23 cellular contexts compared by ENCODE assay signal in the genomic region with DNA sequence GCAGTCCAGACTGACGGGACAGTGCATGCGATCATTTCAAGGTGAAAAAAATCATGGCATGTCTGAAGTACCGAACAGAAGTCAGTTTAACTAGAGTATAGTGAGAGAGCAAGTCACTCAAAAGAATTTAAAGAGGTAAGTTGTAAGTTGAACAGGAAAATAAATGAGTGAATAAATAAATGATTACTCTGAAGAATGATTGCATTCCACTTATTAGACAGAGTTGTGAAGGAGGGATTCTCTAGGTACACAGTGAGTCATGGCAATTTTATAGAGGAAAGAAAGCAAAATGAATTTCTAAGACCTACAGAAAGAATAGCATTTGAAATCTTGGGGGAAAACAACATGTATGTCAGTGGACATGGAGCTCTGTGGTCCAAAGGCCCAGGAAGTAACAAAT.
"Had no signal": no experiment of that assay in that cellular context is flagged by ENCODE, and none has a peak within 500 bp of the region (broad histone marks: within the 10 kb centered on the region; RNA-seq: fewer than 3 reads in every experiment).

No MANE protein-coding gene starts in this region.

- H3K27me3 ChIP-seq: colonic mucosa, esophagus squamous epithelium, gastrocnemius medialis, heart right ventricle, left lung had no signal

- ATAC-seq: effector memory CD8-positive, alpha-beta T cell; esophagus mucosa; gastrocnemius medialis; heart right ventricle; left cardiac atrium; left lung; left ventricle myocardium superior; lower lobe of right lung; mucosa of descending colon had no signal

- H3K4me3 ChIP-seq: colonic mucosa, esophagus squamous epithelium, gastrocnemius medialis, heart right ventricle, left lung, lower lobe of right lung, mucosa of descending colon had no signal

- H3K9me3 ChIP-seq: colonic mucosa, esophagus squamous epithelium, gastrocnemius medialis, left lung, lower lobe of right lung, mucosa of descending colon had no signal

- H3K27ac ChIP-seq: colonic mucosa, epithelial cell of prostate, esophagus squamous epithelium, gastrocnemius medialis, heart right ventricle, left lung, lower lobe of right lung had no signal

- H3K4me1 ChIP-seq: colonic mucosa, gastrocnemius medialis, heart right ventricle, left lung, lower lobe of right lung had no signal

- DNase-seq: colonic mucosa; cortex of kidney; effector CD8-positive, alpha-beta T cell; effector memory CD8-positive, alpha-beta T cell; endodermal cell; erythroblast; esophagus squamous epithelium; foreskin fibroblast; foreskin melanocyte; gastrocnemius medialis; glutamatergic neuron; head of caudate nucleus; heart right ventricle; hippocampal formation; left cardiac atrium; left lung; left ventricle myocardium superior; lower lobe of right lung; mesenchymal stem cell; mucosa of descending colon; naive B cell had no signal

- H3K36me3 ChIP-seq: colonic mucosa, esophagus squamous epithelium, gastrocnemius medialis, heart right ventricle, left lung, lower lobe of right lung had no signal
